ENCODE assay signal across 10 cellular contexts in the genomic region with DNA sequence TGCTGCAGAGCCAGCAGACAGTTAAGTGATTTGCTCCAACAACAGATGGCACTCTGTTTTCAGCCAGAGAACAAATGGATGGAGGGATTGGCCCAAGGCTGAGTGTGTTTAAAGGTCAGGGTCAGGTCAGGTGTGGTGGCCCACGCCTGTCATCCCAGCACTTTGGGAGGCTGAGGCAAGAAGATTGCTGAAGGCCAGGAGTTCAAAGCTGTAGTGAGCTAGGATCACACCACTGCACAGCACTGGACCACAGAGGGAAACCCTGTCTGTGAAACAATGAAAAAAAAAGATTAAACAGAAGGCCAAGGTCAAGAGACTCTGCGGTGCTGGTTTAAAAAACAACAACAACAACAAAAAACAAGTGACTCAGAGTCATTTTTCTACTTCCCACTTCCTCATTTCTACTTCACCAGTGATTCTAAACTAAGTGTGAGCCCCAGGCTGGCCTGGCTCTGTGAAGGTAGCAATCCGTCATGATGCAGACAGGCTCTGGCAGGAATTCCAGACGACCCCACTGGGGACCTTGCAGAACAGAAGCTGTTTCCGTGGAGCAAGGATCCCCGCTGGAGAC. TPM values are rescaled to one million over a fixed set of nuclear protein-coding genes. Genes with fewer than 3 reads are reported as not detected.
DNase-seq lines count a peak whose midpoint lies in the region; ATAC-seq and TF ChIP-seq lines count a peak whose summit lies in the region.
"Had no signal": no experiment of that assay in that cellular context is flagged by ENCODE, and none has a peak within 500 bp of the region (broad histone marks: within the 10 kb centered on the region; RNA-seq: fewer than 3 reads in every experiment).

No MANE protein-coding gene starts in this region.

- H3K9me3 Mint-ChIP-seq in chondrocyte (ENCODE audit: low read depth), result no peaks in the 10 kb centered on the region

- DNase-seq in NCI-H2107 (lab: John Stamatoyannopoulos, UW), result no peak
- DNase-seq in chondrocyte (ENCODE audit: low spot score), result no peak
- DNase-seq in HT-29 (ENCODE audit: low spot score), result no peak
- DNase-seq in tibial artery, result no peak
- DNase-seq: DMS153 had no signal

- peaks cover 1% of the 10 kb centered on the region for H3K27me3 Mint-ChIP-seq in chondrocyte (ENCODE audit: low read depth)

- intact Hi-C loops in tibial artery (cut with DNase I; ENCODE audit: low total_unique reads), result no loop called here

- TF ChIP-seq CTCF in chondrocyte (IDR thresholded peaks at IDR 0.05) (no peak), tibial artery (IDR thresholded peaks at IDR 0.05) (no peak)

- no peak overlapping the region for H3K4me3 Mint-ChIP-seq in chondrocyte (ENCODE audit: unreplicated experiment)

- H3K36me3 ChIP-seq in tibial artery, result no peaks in the 10 kb centered on the region
- H3K36me3 ChIP-seq: heart left ventricle had no signal

- H3K27ac ChIP-seq in cingulate gyrus (ENCODE audit: low read depth, low read length) (peak overlapping the region; percentile 3), tibial artery (no peak overlapping the region)

- H3K4me3 ChIP-seq in tibial artery, result no peak overlapping the region
- H3K4me3 ChIP-seq: heart left ventricle had no signal

- peaks cover 15% of the 10 kb centered on the region for H3K4me1 Mint-ChIP-seq in chondrocyte (ENCODE audit: low read depth)

- H3K4me1 ChIP-seq in tibial artery, result peaks cover 0 to 28% (median 9%) of the 10 kb centered on the region in 4 donors

- no peaks in the 10 kb centered on the region for H3K9me3 ChIP-seq in tibial artery
- H3K9me3 ChIP-seq: heart left ventricle had no signal

- no peaks in the 10 kb centered on the region for H3K36me3 Mint-ChIP-seq in chondrocyte (ENCODE audit: low read depth)

- ATAC-seq in GM18502 (IDR thresholded peaks at IDR 0.05; ENCODE audit: poor library complexity, unreplicated experiment) (peak; percentile 90), GM21390 (IDR thresholded peaks at IDR 0.05; ENCODE audit: unreplicated experiment) (peak; percentile 91), HG03378 (IDR thresholded peaks at IDR 0.05; ENCODE audit: unreplicated experiment) (peak; percentile 81)

- no peaks in the 10 kb centered on the region for H3K27me3 ChIP-seq in tibial artery
- H3K27me3 ChIP-seq: heart left ventricle had no signal

- H3K27ac Mint-ChIP-seq in chondrocyte (ENCODE audit: unreplicated experiment), result no peak overlapping the region

RNA-seq across cellular contexts. Expression of gene ARMC2, which starts 42.5 kb away (rescaled TPM):
- total RNA-seq in chondrocyte, result 6.8 to 9.2 TPM (median 8.3 TPM) in 3 replicates
- 0.33 and 0.78 TPM in 2 replicates for total RNA-seq in HT-29 (2014; rRNA removed; shearing (Covaris generic))
